27 cellular contexts compared by ENCODE assay signal in the genomic region with DNA sequence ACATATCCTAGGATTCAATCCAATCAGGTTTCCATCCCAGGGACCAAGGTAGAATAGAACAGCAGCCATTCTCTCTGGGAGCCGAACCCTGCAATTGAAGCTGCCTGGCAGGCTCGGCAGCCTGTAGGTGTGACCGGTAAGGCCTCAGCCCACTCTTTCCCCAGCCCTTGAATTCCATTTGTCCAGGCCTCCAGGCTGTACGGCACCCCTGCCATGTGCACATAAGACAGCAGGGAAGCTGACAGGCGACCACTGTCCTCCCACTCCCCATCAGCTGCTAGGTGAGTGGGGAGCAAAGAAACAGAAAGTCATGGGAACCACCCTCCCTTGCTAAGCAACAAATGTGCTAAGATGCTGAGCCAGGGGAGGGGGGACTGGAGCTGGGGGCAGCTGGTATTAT. TPM values are rescaled to one million over a fixed set of nuclear protein-coding genes. Genes with fewer than 3 reads are reported as not detected.
"Had no signal": no experiment of that assay in that cellular context is flagged by ENCODE, and none has a peak within 500 bp of the region (broad histone marks: within the 10 kb centered on the region; RNA-seq: fewer than 3 reads in every experiment).

No MANE protein-coding gene starts in this region.

- FAIRE-seq: bronchial epithelial cell had no signal

- H3K27me3 Mint-ChIP-seq: activated CD8-positive, alpha-beta memory T cell treated with anti-CD3 and anti-CD28 coated beads, Interleukin-2, amount 10 ng/mL, durations not matched to agents 7 days and 5 days; activated naive CD4-positive, alpha-beta T cell treated with anti-CD3 and anti-CD28 coated beads, Interleukin-2, amount 50 U/mL, for 24 hours; activated T-cell treated with anti-CD3 and anti-CD28 coated beads, Interleukin-2, amount 50 U/mL, for 24 hours had no signal

- H3K27ac ChIP-seq: KMS-11 had no signal

- H3K27ac Mint-ChIP-seq: activated CD4-positive, alpha-beta T cell treated with anti-CD3 and anti-CD28 coated beads, Interleukin-2, amount 10 ng/mL, durations not matched to agents 24 days and 14 days; activated CD8-positive, alpha-beta memory T cell treated with anti-CD3 and anti-CD28 coated beads, Interleukin-2, amount 10 ng/mL, durations not matched to agents 7 days and 5 days; activated naive CD4-positive, alpha-beta T cell treated with anti-CD3 and anti-CD28 coated beads, Interleukin-2, amount 50 U/mL, for 24 hours; activated T-cell treated with anti-CD3 and anti-CD28 coated beads, Interleukin-2, amount 50 U/mL, for 24 hours; activated T-helper 1 cell treated with anti-CD3 and anti-CD28 coated beads, Interleukin-12 subunit alpha, Interleukin-12 subunit beta, Interleukin-2, Interleukin-4 antibody, amounts not matched to agents 30 ng/mL and 10 ng/mL and 1 ng/mL, durations not matched to agents 14 hours and 24 hours and 36 hours; T-helper 17 cell; WTC11 had no signal

- H3K4me1 Mint-ChIP-seq: central memory CD8-positive, alpha-beta T cell had no signal

- DNase-seq: activated CD4-positive, alpha-beta T cell treated with anti-CD3 and anti-CD28 coated beads for 1 hour; activated CD4-positive, alpha-beta T cell treated with anti-CD3 and anti-CD28 coated beads, Interleukin-2, amount 10 ng/mL, durations not matched to agents 24 days and 14 days; activated CD4-positive, alpha-beta T cell treated with anti-CD3 and anti-CD28 coated beads, Interleukin-2, amount 50 U/mL, for 48 hours; activated CD8-positive, alpha-beta memory T cell treated with anti-CD3 and anti-CD28 coated beads, Interleukin-2, amount 10 ng/mL, durations not matched to agents 7 days and 5 days; activated effector memory CD4-positive, alpha-beta T cell treated with Interleukin-2 at 50 U/mL for 16 hours; activated naive CD4-positive, alpha-beta T cell; activated T-cell treated with anti-CD3 and anti-CD28 coated beads, Interleukin-2, amount 50 U/mL, for 24 hours; NCI-H1092; NCI-H1930; NCI-H2171 treated with DMSO at 0.1 percent for 48 hours; NCI-H226; NCI-H82; Right ventricle myocardium superior; RPMI8226; T-helper 17 cell; T-helper 9 cell had no signal

- H3K4me2 ChIP-seq: KMS-11 had no signal

- H3K9me3 Mint-ChIP-seq: activated CD4-positive, alpha-beta T cell treated with anti-CD3 and anti-CD28 coated beads, Interleukin-2, amount 10 ng/mL, durations not matched to agents 24 days and 14 days; activated naive CD4-positive, alpha-beta T cell treated with anti-CD3 and anti-CD28 coated beads, Interleukin-2, amount 50 U/mL, for 24 hours; activated T-cell treated with anti-CD3 and anti-CD28 coated beads, Interleukin-2, amount 50 U/mL, for 24 hours; activated T-helper 1 cell treated with anti-CD3 and anti-CD28 coated beads, Interleukin-12 subunit alpha, Interleukin-12 subunit beta, Interleukin-2, Interleukin-4 antibody, amounts not matched to agents 30 ng/mL and 10 ng/mL and 1 ng/mL, durations not matched to agents 14 hours and 24 hours and 36 hours; central memory CD8-positive, alpha-beta T cell; WTC11 had no signal

- H3K36me3 Mint-ChIP-seq: activated CD8-positive, alpha-beta memory T cell treated with anti-CD3 and anti-CD28 coated beads, Interleukin-2, amount 10 ng/mL, durations not matched to agents 7 days and 5 days; activated naive CD4-positive, alpha-beta T cell treated with anti-CD3 and anti-CD28 coated beads, Interleukin-2, amount 50 U/mL, for 24 hours; WTC11 had no signal

- H3K4me3 Mint-ChIP-seq: activated CD4-positive, alpha-beta T cell treated with anti-CD3 and anti-CD28 coated beads, Interleukin-2, amount 10 ng/mL, durations not matched to agents 24 days and 14 days; activated CD8-positive, alpha-beta memory T cell treated with anti-CD3 and anti-CD28 coated beads, Interleukin-2, amount 10 ng/mL, durations not matched to agents 7 days and 5 days; activated naive CD4-positive, alpha-beta T cell treated with anti-CD3 and anti-CD28 coated beads, Interleukin-2, amount 50 U/mL, for 24 hours; activated T-cell treated with anti-CD3 and anti-CD28 coated beads, Interleukin-2, amount 50 U/mL, for 24 hours; activated T-helper 1 cell treated with anti-CD3 and anti-CD28 coated beads, Interleukin-12 subunit alpha, Interleukin-12 subunit beta, Interleukin-2, Interleukin-4 antibody, amounts not matched to agents 30 ng/mL and 10 ng/mL and 1 ng/mL, durations not matched to agents 14 hours and 24 hours and 36 hours; central memory CD8-positive, alpha-beta T cell; T-helper 17 cell; WTC11 had no signal

- H3K9ac ChIP-seq: KMS-11 had no signal

RNA-seq across cellular contexts. Expression of gene OPTC, which starts 23.0 kb away (rescaled TPM):
- total RNA-seq: activated CD4-positive, alpha-beta T cell treated with anti-CD3 and anti-CD28 coated beads, Interleukin-2, amount 10 ng/mL, durations not matched to agents 24 days and 14 days; activated CD8-positive, alpha-beta memory T cell treated with anti-CD3 and anti-CD28 coated beads, Interleukin-2, amount 10 ng/mL, durations not matched to agents 7 days and 5 days; activated T-helper 1 cell treated with anti-CD3 and anti-CD28 coated beads, Interleukin-12 subunit alpha, Interleukin-12 subunit beta, Interleukin-2, Interleukin-4 antibody, amounts not matched to agents 30 ng/mL and 10 ng/mL and 1 ng/mL, durations not matched to agents 14 hours and 24 hours and 36 hours; aorta; bronchial epithelial cell; MCF 10A; NCI-H460; OCI-LY7; Right ventricle myocardium superior; SK-MEL-5; T-helper 17 cell had no signal

RNA-seq across cellular contexts. Expression of gene PRELP, which starts 41.3 kb away (rescaled TPM):
- total RNA-seq: activated CD4-positive, alpha-beta T cell treated with anti-CD3 and anti-CD28 coated beads, Interleukin-2, amount 10 ng/mL, durations not matched to agents 24 days and 14 days; activated CD8-positive, alpha-beta memory T cell treated with anti-CD3 and anti-CD28 coated beads, Interleukin-2, amount 10 ng/mL, durations not matched to agents 7 days and 5 days; activated T-helper 1 cell treated with anti-CD3 and anti-CD28 coated beads, Interleukin-12 subunit alpha, Interleukin-12 subunit beta, Interleukin-2, Interleukin-4 antibody, amounts not matched to agents 30 ng/mL and 10 ng/mL and 1 ng/mL, durations not matched to agents 14 hours and 24 hours and 36 hours; bronchial epithelial cell; MCF 10A; NCI-H460; OCI-LY7; T-helper 17 cell had no signal
